23 cellular contexts compared by ENCODE assay signal in genomic region chr14:47009615-47010014, GRCh38.
DNase-seq lines count a peak whose midpoint lies in the region; ATAC-seq, FAIRE-seq and TF ChIP-seq lines count a peak whose summit lies in the region.
"Had no signal": no experiment of that assay in that cellular context is flagged by ENCODE, and none has a peak within 500 bp of the region (broad histone marks: within the 10 kb centered on the region; RNA-seq: fewer than 3 reads in every experiment).

No MANE protein-coding gene starts in this region.

- H3K4me3 Mint-ChIP-seq in WTC11 = no peak overlapping the region
- H3K4me3 Mint-ChIP-seq: CD4-positive, CD25-positive, alpha-beta regulatory T cell; CD8-positive, alpha-beta memory T cell; H9; IgD-negative memory B cell had no signal

- no peak overlapping the region; the same call in 1 of the 2 replicates for H3K27ac Mint-ChIP-seq in WTC11
- H3K27ac Mint-ChIP-seq: CD4-positive, CD25-positive, alpha-beta regulatory T cell; CD8-positive, alpha-beta memory T cell; IgD-negative memory B cell had no signal

- CTCF ChIA-PET in WTC11 (lab: Charles Lee) = no interaction called here

- no peaks in the 10 kb centered on the region for H3K4me1 ChIP-seq in kidney (ENCODE audit: control insufficient read depth in 1 of 2, insufficient read depth in 1 of 2, low read depth in 1 of 2, low read length in 2 of 2)

- H3K9me3 ChIP-seq in kidney (ENCODE audit: control insufficient read depth in 1 of 2, low read length in 2 of 2) = no peaks in the 10 kb centered on the region
- H3K9me3 ChIP-seq: BE2C had no signal

- no peaks in the 10 kb centered on the region for H3K36me3 Mint-ChIP-seq in WTC11
- H3K36me3 Mint-ChIP-seq: CD4-positive, CD25-positive, alpha-beta regulatory T cell; CD8-positive, alpha-beta memory T cell; IgD-negative memory B cell had no signal

- H3K36me3 ChIP-seq in H7 (replicated peaks; ENCODE audit: control insufficient read depth, insufficient read depth, low read length) (no peaks in the 10 kb centered on the region), kidney (ENCODE audit: control insufficient read depth in 1 of 2, insufficient read depth in 2 of 2, low read length in 2 of 2) (no peaks in the 10 kb centered on the region)
- H3K36me3 ChIP-seq: BE2C had no signal

- POLR2A ChIA-PET in WTC11 (lab: Charles Lee) = no interaction called here

- FAIRE-seq in urothelium cell line (lab: Jason Lieb, UNC) = peak; percentile 82
- no peak for FAIRE-seq in kidney (lab: Jason Lieb, UNC)
- FAIRE-seq: A204.1, G401.6, GM12891, GM19239, HepG2 had no signal

- no peak overlapping the region for H3K27ac ChIP-seq in kidney (ENCODE audit: low read depth in 2 of 2, low read length in 2 of 2)
- H3K27ac ChIP-seq: GM23248 had no signal

- no peaks in the 10 kb centered on the region for H3K27me3 Mint-ChIP-seq in WTC11 (ENCODE audit: low read depth)
- H3K27me3 Mint-ChIP-seq: CD4-positive, CD25-positive, alpha-beta regulatory T cell; CD8-positive, alpha-beta memory T cell; IgD-negative memory B cell had no signal

- intact Hi-C loops in kidney (cut with DNase I) = no loop called here

- TF ChIP-seq CTCF in WTC11 (IDR thresholded peaks at IDR 0.05) (no peak), kidney (IDR thresholded peaks at IDR 0.05; ENCODE audit: borderline replicate concordance, extremely low read depth, insufficient read depth) (no peak)

- DNase-seq in H7 = peak; percentile 3
- no peak for DNase-seq in WTC11 (ENCODE audit: low spot score)
- DNase-seq in left kidney (ENCODE audit: low read depth, low spot score) = peak; percentile 17
- DNase-seq in urothelium cell line (ENCODE audit: low spot score) = no peak
- no peak for DNase-seq in DMS79 (lab: John Stamatoyannopoulos, UW)
- DNase-seq in NCI-H187 treated with DMSO at 0.1 percent for 48 hours (lab: John Stamatoyannopoulos, UW) = no peak
- DNase-seq in kidney = no peak
- DNase-seq: ACHN; BE2C; C1 segment of cervical spinal cord; CD4-positive, CD25-positive, alpha-beta regulatory T cell; CD8-positive, alpha-beta memory T cell; COR-L47; DMS 273 treated with DMSO at 0.1 percent for 48 hours; DMS53; GM23248; H9 had no signal

- peak; percentile 61 for ATAC-seq in WTC11
- ATAC-seq: HepG2 had no signal

- peaks cover 5% of the 10 kb centered on the region; the same call in 1 of the 2 replicates for H3K9me3 Mint-ChIP-seq in WTC11
- H3K9me3 Mint-ChIP-seq: H9 had no signal

- H3K4me3 ChIP-seq in H7 (ENCODE audit: insufficient read depth, low read depth, low read length) (no peak overlapping the region), kidney (ENCODE audit: low read length in 2 of 2) (no peak overlapping the region)
- H3K4me3 ChIP-seq: GM23248 had no signal

- no peaks in the 10 kb centered on the region for H3K27me3 ChIP-seq in H7 (ENCODE audit: control insufficient read depth, insufficient read depth, low read length)
- H3K27me3 ChIP-seq: BE2C had no signal

- peaks cover 8% of the 10 kb centered on the region for H3K4me1 Mint-ChIP-seq in WTC11
- H3K4me1 Mint-ChIP-seq: CD4-positive, CD25-positive, alpha-beta regulatory T cell; CD8-positive, alpha-beta memory T cell; IgD-negative memory B cell had no signal

- H3K9ac ChIP-seq in kidney (ENCODE audit: low read length in 2 of 2) = no peak overlapping the region
- H3K9ac ChIP-seq: GM23248 had no signal

TF ChIP-seq in WTC11, 78 proteins besides CTCF, POLR2A, EP300 and RAD21:
- TF ChIP-seq NFE2L1 (CRISPR knock-in tag; IDR thresholded peaks at IDR 0.05) (no peak), FOXJ3 (CRISPR knock-in tag; IDR thresholded peaks at IDR 0.05; ENCODE audit: borderline replicate concordance) (no peak), SOX15 (CRISPR knock-in tag; IDR thresholded peaks at IDR 0.05) (no peak), E2F4 (CRISPR knock-in tag; IDR thresholded peaks at IDR 0.05; ENCODE audit: borderline replicate concordance, low read depth) (no peak), FOXP1 (CRISPR knock-in tag; IDR thresholded peaks at IDR 0.05; ENCODE audit: borderline replicate concordance) (no peak), ESRRA (CRISPR knock-in tag; IDR thresholded peaks at IDR 0.05; ENCODE audit: borderline replicate concordance) (no peak), RORB (CRISPR knock-in tag; IDR thresholded peaks at IDR 0.05) (no peak), HMGA2 (CRISPR knock-in tag; IDR thresholded peaks at IDR 0.05) (no peak), STAT6 (CRISPR knock-in tag; conservative IDR thresholded peaks at IDR 0.05; ENCODE audit: low read depth) (no peak), ZNF423 (CRISPR knock-in tag; IDR thresholded peaks at IDR 0.05) (no peak)
- TF ChIP-seq, protein P1, sequence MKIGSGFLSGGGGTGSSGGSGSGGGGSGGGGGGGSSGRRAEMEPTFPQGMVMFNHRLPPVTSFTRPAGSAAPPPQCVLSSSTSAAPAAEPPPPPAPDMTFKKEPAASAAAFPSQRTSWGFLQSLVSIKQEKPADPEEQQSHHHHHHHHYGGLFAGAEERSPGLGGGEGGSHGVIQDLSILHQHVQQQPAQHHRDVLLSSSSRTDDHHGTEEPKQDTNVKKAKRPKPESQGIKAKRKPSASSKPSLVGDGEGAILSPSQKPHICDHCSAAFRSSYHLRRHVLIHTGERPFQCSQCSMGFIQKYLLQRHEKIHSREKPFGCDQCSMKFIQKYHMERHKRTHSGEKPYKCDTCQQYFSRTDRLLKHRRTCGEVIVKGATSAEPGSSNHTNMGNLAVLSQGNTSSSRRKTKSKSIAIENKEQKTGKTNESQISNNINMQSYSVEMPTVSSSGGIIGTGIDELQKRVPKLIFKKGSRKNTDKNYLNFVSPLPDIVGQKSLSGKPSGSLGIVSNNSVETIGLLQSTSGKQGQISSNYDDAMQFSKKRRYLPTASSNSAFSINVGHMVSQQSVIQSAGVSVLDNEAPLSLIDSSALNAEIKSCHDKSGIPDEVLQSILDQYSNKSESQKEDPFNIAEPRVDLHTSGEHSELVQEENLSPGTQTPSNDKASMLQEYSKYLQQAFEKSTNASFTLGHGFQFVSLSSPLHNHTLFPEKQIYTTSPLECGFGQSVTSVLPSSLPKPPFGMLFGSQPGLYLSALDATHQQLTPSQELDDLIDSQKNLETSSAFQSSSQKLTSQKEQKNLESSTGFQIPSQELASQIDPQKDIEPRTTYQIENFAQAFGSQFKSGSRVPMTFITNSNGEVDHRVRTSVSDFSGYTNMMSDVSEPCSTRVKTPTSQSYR (CRISPR knock-in tag; IDR thresholded peaks at IDR 0.05) = no peak

Comparison
In these comparisons a context has a peak if more than half of its experiments do, and no peak if none do; other contexts are left out.
1. DNase-seq: peak in H7 (single experiment) and left kidney (single experiment); none in WTC11 (single experiment), urothelium cell line (single experiment), DMS79 (single experiment), NCI-H187 treated with DMSO at 0.1 percent for 48 hours (single experiment) and kidney (single experiment).